8 cellular contexts compared by ENCODE assay signal in genomic region chr5:43063731-43064171, GRCh38. TPM values are rescaled to one million over a fixed set of nuclear protein-coding genes. Genes with fewer than 3 reads are reported as not detected.
DNase-seq lines count a peak whose midpoint lies in the region; ATAC-seq and TF ChIP-seq lines count a peak whose summit lies in the region.

No MANE protein-coding gene starts in this region.

- H3K27me3 ChIP-seq in RWPE2 (ENCODE audit: insufficient read depth, poor library complexity, severe bottlenecking) = no peaks in the 10 kb centered on the region

- TF ChIP-seq CTCF in RWPE2 (IDR thresholded peaks at IDR 0.05; ENCODE audit: poor library complexity, severe bottlenecking) (no peak), epithelial cell of proximal tubule (conservative IDR thresholded peaks at IDR 0.05; ENCODE audit: low read depth, low read length) (no peak)

- DNase-seq in RWPE2 (ENCODE audit: low spot score) (no peak), epithelial cell of proximal tubule (ENCODE audit: low read depth) (no peak), renal cortical epithelial cell (ENCODE audit: low read depth) (peak; percentile 43), medulla oblongata (ENCODE audit: extremely low spot score) (no peak)

- H3K36me3 ChIP-seq in ES-I3 (ENCODE audit: insufficient read depth, low read length) (no peaks in the 10 kb centered on the region), RWPE2 (ENCODE audit: low read depth) (no peaks in the 10 kb centered on the region)

- H3K4me3 ChIP-seq in RWPE2 (ENCODE audit: severe bottlenecking) (no peak overlapping the region), epithelial cell of proximal tubule (ENCODE audit: low read depth, low read length) (peak overlapping the region; percentile 90)

- no peaks in the 10 kb centered on the region for H3K9me3 ChIP-seq in ES-I3 (ENCODE audit: control insufficient read depth, insufficient read depth, low read length)
- no peaks in the 10 kb centered on the region for H3K9me3 ChIP-seq in RWPE2 (ENCODE audit: severe bottlenecking)

- ATAC-seq in RWPE2 (ENCODE audit: low read depth) (no peak), HG03175 (IDR thresholded peaks at IDR 0.05; ENCODE audit: unreplicated experiment) (no peak), GM18873 (IDR thresholded peaks at IDR 0.05; ENCODE audit: low FRiP score, unreplicated experiment) (no peak), GM19455 (IDR thresholded peaks at IDR 0.05; ENCODE audit: unreplicated experiment) (no peak)

- H3K27ac ChIP-seq in RWPE2 (ENCODE audit: poor library complexity, severe bottlenecking) = peak overlapping the region; percentile 88

- H3K9ac ChIP-seq in ES-I3 (ENCODE audit: low read depth, low read length) = peak overlapping the region; percentile 42; the same call in 1 of the 2 replicates

- H3K4me1 ChIP-seq in ES-I3 (ENCODE audit: insufficient read depth, low read length) = no peaks in the 10 kb centered on the region
- H3K4me1 ChIP-seq in RWPE2 (ENCODE audit: insufficient read depth, poor library complexity, severe bottlenecking) = peaks cover 14% of the 10 kb centered on the region

RNA-seq across cellular contexts. Expression of gene ANXA2R, which starts 23.6 kb away (rescaled TPM):
- total RNA-seq in epithelial cell of proximal tubule (0.35 and 2.2 TPM in 2 replicates), renal cortical epithelial cell (0.52 and 3.0 TPM in 2 replicates)

RNA-seq across cellular contexts. Expression of gene ZNF131, which starts 57.0 kb away (rescaled TPM):
- total RNA-seq in epithelial cell of proximal tubule (22.3 and 30.5 TPM in 2 replicates), renal cortical epithelial cell (36.5 and 60.0 TPM in 2 replicates)
